ENCODE assay signal across 19 cellular contexts in the genomic region with DNA sequence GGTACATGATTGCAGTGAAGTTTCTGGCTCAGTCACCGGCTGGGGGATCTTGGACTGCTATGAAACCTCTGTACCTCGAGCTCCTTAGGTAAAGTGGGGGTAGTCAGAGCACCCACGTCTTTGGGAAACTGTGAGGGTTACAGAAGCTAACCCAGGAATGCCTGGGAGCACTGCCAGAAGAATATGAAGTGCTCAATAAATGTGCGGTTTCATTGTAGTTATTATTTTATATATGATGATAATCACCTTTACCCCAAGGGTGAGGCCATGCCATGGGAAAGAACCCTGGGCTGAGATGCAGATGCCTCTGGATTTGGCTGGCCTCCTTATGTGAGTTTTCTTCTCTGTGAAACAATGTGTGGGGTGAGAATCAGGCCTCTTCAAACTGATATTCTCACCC. TPM values are rescaled to one million over a fixed set of nuclear protein-coding genes. Genes with fewer than 3 reads are reported as not detected.
A peak's percentile ranks its signal among the peaks of the same experiment; 100 is the strongest.
DNase-seq lines count a peak whose midpoint lies in the region; ATAC-seq and TF ChIP-seq lines count a peak whose summit lies in the region.
"Had no signal": no experiment of that assay in that cellular context is flagged by ENCODE, and none has a peak within 500 bp of the region (broad histone marks: within the 10 kb centered on the region; RNA-seq: fewer than 3 reads in every experiment).

No MANE protein-coding gene starts in this region.

- H2AFZ ChIP-seq in ACC112 (ENCODE audit: low read length, unreplicated experiment), result peak overlapping the region; percentile 2
- H2AFZ ChIP-seq in PC-3 (ENCODE audit: low read length), result no peak overlapping the region; the same call in 1 of the 2 replicates
- H2AFZ ChIP-seq in hepatocyte, result no peak overlapping the region

- H3K9me2 ChIP-seq in PC-3 (replicated peaks; ENCODE audit: low read length) (no peaks in the 10 kb centered on the region), hepatocyte (replicated peaks; ENCODE audit: insufficient read depth) (no peaks in the 10 kb centered on the region)

- H4K20me1 ChIP-seq in PC-3 (ENCODE audit: low read length), result no peaks in the 10 kb centered on the region
- no peaks in the 10 kb centered on the region for H4K20me1 ChIP-seq in hepatocyte (ENCODE audit: insufficient read depth, poor library complexity, severe bottlenecking)

- H3K9me3 ChIP-seq in PC-3 (ENCODE audit: low read length) (no peaks in the 10 kb centered on the region), hepatocyte (ENCODE audit: low read depth) (no peaks in the 10 kb centered on the region)
- H3K9me3 ChIP-seq: prostate gland, thyroid gland had no signal

- POLR2A ChIA-PET in PC-3 (lab: Charles Lee; ENCODE audit: unreplicated experiment), result no interaction called here

- no peak for TF ChIP-seq CTCF in PC-3 (conservative IDR thresholded peaks at IDR 0.05; ENCODE audit: low read depth, low read length)
- TF ChIP-seq CTCF in hepatocyte (IDR thresholded peaks at IDR 0.05; ENCODE audit: poor library complexity), result no peak

- no TSS peak for BruUV-seq in PC-3 (replicated peaks; lab: Mats Ljungman, UMichigan)

- peak overlapping the region; percentile 99 for H3K4me2 ChIP-seq in PC-3 (ENCODE audit: low read length)
- H3K4me2 ChIP-seq in hepatocyte, result peak overlapping the region; percentile 95

- CTCF ChIA-PET in PC-3 (lab: Charles Lee), result no interaction called here

- peaks cover 4% of the 10 kb centered on the region for H3K4me1 ChIP-seq in ACC112 (ENCODE audit: control insufficient read depth, insufficient read depth, low read length, unreplicated experiment)
- H3K4me1 ChIP-seq in PC-3 (ENCODE audit: insufficient read depth, low read length), result peaks cover 39% of the 10 kb centered on the region
- H3K4me1 ChIP-seq in hepatocyte (ENCODE audit: insufficient read depth), result peaks cover 8% of the 10 kb centered on the region
- H3K4me1 ChIP-seq in rectal smooth muscle tissue (ENCODE audit: control insufficient read depth, insufficient read depth, low read length), result no peaks in the 10 kb centered on the region
- H3K4me1 ChIP-seq: prostate gland had no signal

- H3K79me2 ChIP-seq in ACC112 (ENCODE audit: control insufficient read depth, insufficient read depth, low read length, unreplicated experiment), result peaks cover 47% of the 10 kb centered on the region
- no peaks in the 10 kb centered on the region for H3K79me2 ChIP-seq in PC-3 (ENCODE audit: low read length)
- no peaks in the 10 kb centered on the region for H3K79me2 ChIP-seq in hepatocyte

- WGBS in hepatocyte (ENCODE audit: low lambda C conversion rate, missing lambda C conversion rate), result 81% methylated on average over 4 of the region's 4 CpGs

- DNase-seq in PC-3 (peak; percentile 43), hepatocyte (ENCODE audit: low spot score) (no peak), epidermal melanocyte (ENCODE audit: insufficient read length, low spot score) (no peak), AG20443 (ENCODE audit: low spot score) (no peak), KBM-7 (no peak)
- DNase-seq in central memory CD4-positive, alpha-beta T cell, result no peak
- DNase-seq: activated CD4-positive, alpha-beta T cell treated with anti-CD3 and anti-CD28 coated beads, Interleukin-2, amount 50 U/mL, for 48 hours; CD8-positive, alpha-beta T cell; DND-41; immature natural killer cell; NCI-H2029; nephron progenitor cell; Right ventricle myocardium superior; T-cell; thyroid gland had no signal

- no peak for ATAC-seq in PC-3
- ATAC-seq: activated naive CD4-positive, alpha-beta T cell treated with anti-CD3 and anti-CD28 coated beads, Interleukin-2, amount 50 U/mL, for 72 hours; CD8-positive, alpha-beta T cell; T-cell had no signal

- H3K27ac ChIP-seq in ACC112 (ENCODE audit: low read depth, low read length) (peak overlapping the region; percentile 54), PC-3 (ENCODE audit: low read length) (peak overlapping the region; percentile 68), hepatocyte (no peak overlapping the region), rectal smooth muscle tissue (ENCODE audit: low read depth, low read length) (peak overlapping the region; percentile 48)

- H3K4me3 ChIP-seq in ACC112 (ENCODE audit: low read depth, low read length) (peak overlapping the region; percentile 96), PC-3 (ENCODE audit: low read length) (peak overlapping the region; percentile 69; the same call in 1 of the 2 replicates), hepatocyte (no peak overlapping the region), rectal smooth muscle tissue (ENCODE audit: low read length) (no peak overlapping the region)

- H3K36me3 ChIP-seq in ACC112 (ENCODE audit: insufficient read depth, low read length) (peaks cover 9% of the 10 kb centered on the region), PC-3 (ENCODE audit: low read depth, low read length) (no peaks in the 10 kb centered on the region), hepatocyte (replicated peaks; ENCODE audit: insufficient read depth, low read depth) (no peaks in the 10 kb centered on the region), rectal smooth muscle tissue (ENCODE audit: control insufficient read depth, insufficient read depth, low read length) (no peaks in the 10 kb centered on the region)
- H3K36me3 ChIP-seq: prostate gland, thyroid gland had no signal

- H3F3A ChIP-seq in PC-3 (ENCODE audit: low read length, unreplicated experiment), result no peaks in the 10 kb centered on the region

- in situ Hi-C loops in KBM-7 (cut with MboI; ENCODE audit: low pct_unique_long_range_greater_than_20kb, low sequenced_read_pairs), result no loop called here

- H3K9ac ChIP-seq in PC-3 (ENCODE audit: low read length) (peak overlapping the region; percentile 69), rectal smooth muscle tissue (ENCODE audit: low read length) (no peak overlapping the region)

- intact Hi-C loops in PC-3 (cut with micrococcal nuclease), result loop anchor here (5.0 kb wide), 1 partner anchor 92 kb away; no protein-coding TSS in a partner anchor

- H3K27me3 ChIP-seq in ACC112 (ENCODE audit: insufficient read depth, low read length), result no peaks in the 10 kb centered on the region
- peaks cover 16% of the 10 kb centered on the region for H3K27me3 ChIP-seq in PC-3 (ENCODE audit: low read length)
- H3K27me3 ChIP-seq in hepatocyte, result peaks cover 44% of the 10 kb centered on the region
- H3K27me3 ChIP-seq in rectal smooth muscle tissue (ENCODE audit: control insufficient read depth, insufficient read depth, low read length), result peaks cover 4% of the 10 kb centered on the region
- H3K27me3 ChIP-seq: thyroid gland had no signal

RNA-seq across cellular contexts. Expression of a gene that starts 3.7 kb away (rescaled TPM):
- 3.9 and 5.8 TPM in 2 replicates for total RNA-seq in PC-3 (2014; rRNA removed)
- 18.9 and 20.0 TPM in 2 replicates for total RNA-seq in hepatocyte
- polyA plus RNA-seq in hepatocyte, result 3.6 and 6.9 TPM in 2 replicates
- total RNA-seq: CD8-positive, alpha-beta T cell had no signal

Comparison
In these comparisons a context has a peak if more than half of its experiments do, and no peak if none do; other contexts are left out.
1. H3K4me3 ChIP-seq: peak in ACC112 (single experiment) and PC-3 (single experiment); none in hepatocyte (single experiment) and rectal smooth muscle tissue (single experiment).